Comparison of ENCODE assay signal across 1 cellular context in genomic region chr4:65561164-65561563, GRCh38.
TF ChIP-seq lines count a peak whose summit lies in the region.

No MANE protein-coding gene starts in this region.

TF ChIP-seq in HEK293T, 16 proteins besides CTCF, POLR2A, EP300 and RAD21 (continued from another document):
- TF ChIP-seq PKNOX1 (IDR thresholded peaks at IDR 0.05) (no peak), FOXK2 (IDR thresholded peaks at IDR 0.05) (no peak), SP1 (IDR thresholded peaks at IDR 0.05) (no peak)
